In the genomic region with DNA sequence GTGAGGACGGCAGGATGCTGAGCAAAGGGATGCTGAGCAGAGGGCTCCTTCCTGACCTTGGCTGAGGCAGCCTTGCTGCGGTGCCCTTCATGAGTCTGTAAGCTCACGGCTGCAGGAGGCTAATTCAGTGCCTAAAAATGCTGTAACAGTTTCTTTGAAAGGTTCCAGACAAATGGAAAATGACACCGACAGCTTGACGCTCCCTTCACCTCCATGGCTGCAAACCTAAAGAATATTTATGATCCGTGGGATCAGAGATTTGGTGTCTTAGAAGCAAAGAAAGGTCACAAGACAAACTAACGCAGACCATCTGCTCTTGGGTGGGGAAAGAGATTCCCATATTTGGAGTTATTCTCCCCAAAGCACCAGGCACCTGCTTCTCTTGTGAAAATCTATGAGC, we compare ENCODE assay signal across 20 cellular contexts. TPM values are rescaled to one million over a fixed set of nuclear protein-coding genes. Genes with fewer than 3 reads are reported as not detected.
DNase-seq lines count a peak whose midpoint lies in the region; ATAC-seq and TF ChIP-seq lines count a peak whose summit lies in the region.
"Had no signal": no experiment of that assay in that cellular context is flagged by ENCODE, and none has a peak within 500 bp of the region (broad histone marks: within the 10 kb centered on the region; RNA-seq: fewer than 3 reads in every experiment).

No MANE protein-coding gene starts in this region.

- DNase-seq in NCI-H2171 treated with DMSO at 0.1 percent for 48 hours (lab: John Stamatoyannopoulos, UW): peak; percentile 64
- DNase-seq in NCI-H2171 (lab: John Stamatoyannopoulos, UW): no peak
- DNase-seq in adrenal gland: no peak
- DNase-seq in mesenchymal stem cell: no peak
- DNase-seq in tibial artery: no peak
- DNase-seq in 8988T: no peak
- DNase-seq in GM19240 (ENCODE audit: insufficient read length, low spot score): no peak
- DNase-seq: central memory CD4-positive, alpha-beta T cell; DMS153; effector memory CD4-positive, alpha-beta T cell; hypothalamus; NCI-H2107; SHP77 treated with DMSO at 0.1 percent for 48 hours; spleen; T-helper 2 cell had no signal

- no peak overlapping the region for H3K14ac ChIP-seq in mesenchymal stem cell (ENCODE audit: low read length in 2 of 2)

- no peak overlapping the region for H2BK15ac ChIP-seq in mesenchymal stem cell (ENCODE audit: low read depth, poor library complexity, severe bottlenecking)

- no peak overlapping the region for H3K9ac ChIP-seq in mesenchymal stem cell (ENCODE audit: low read length)

- H3K4me3 ChIP-seq in adrenal gland (no peak overlapping the region), mesenchymal stem cell (ENCODE audit: insufficient read depth in 1 of 2, low read depth in 1 of 2, low read length in 2 of 2) (no peak overlapping the region), tibial artery (no peak overlapping the region)
- H3K4me3 ChIP-seq: spleen, tibial nerve had no signal

- H3K27ac ChIP-seq in adrenal gland (peak overlapping the region in 3 of 5 donors; percentile 76 to 87 (median 80)), mesenchymal stem cell (ENCODE audit: low read length, poor library complexity, severe bottlenecking) (no peak overlapping the region), tibial artery (peak overlapping the region; percentile 46 to 57)
- H3K27ac ChIP-seq: HL-60 had no signal

- no peak overlapping the region for H2BK12ac ChIP-seq in mesenchymal stem cell (ENCODE audit: low read length in 2 of 2)

- no peak overlapping the region for H3K23ac ChIP-seq in mesenchymal stem cell (ENCODE audit: low read length in 2 of 2)

- H4K91ac ChIP-seq in mesenchymal stem cell (ENCODE audit: low read length): no peak overlapping the region

- H3K4me2 ChIP-seq in mesenchymal stem cell (ENCODE audit: low read length, poor library complexity, severe bottlenecking): no peak overlapping the region

- H3K4me1 ChIP-seq in adrenal gland (replicated peaks in 1 of 2) (peaks cover 40 to 64% of the 10 kb centered on the region in 2 donors), mesenchymal stem cell (ENCODE audit: control insufficient read depth, insufficient read depth, low read depth, low read length) (peaks cover 19% of the 10 kb centered on the region), tibial artery (peaks cover 0 to 64% (median 43%) of the 10 kb centered on the region in 4 donors)

- WGBS in adrenal gland, 4 donors: 52 to 63% (median 54%) methylated on average over 7 of the region's 7 CpGs
- 82% methylated on average over 5 of the region's 7 CpGs for WGBS in mesenchymal stem cell

- H2AK5ac ChIP-seq in mesenchymal stem cell (ENCODE audit: low read length, severe bottlenecking): peak overlapping the region; percentile 2

- no peak for TF ChIP-seq POLR2A in adrenal gland (IDR thresholded peaks at IDR 0.05)

- no peak for TF ChIP-seq CTCF in adrenal gland (IDR thresholded peaks at IDR 0.05)
- TF ChIP-seq CTCF in tibial artery (IDR thresholded peaks at IDR 0.05): no peak

- H3K9me3 ChIP-seq in adrenal gland (replicated peaks in 1 of 3) (no peaks in the 10 kb centered on the region), mesenchymal stem cell (ENCODE audit: control insufficient read depth, low read length) (no peaks in the 10 kb centered on the region), tibial artery (no peaks in the 10 kb centered on the region)
- H3K9me3 ChIP-seq: spleen, tibial nerve had no signal

- no peak overlapping the region for H2BK5ac ChIP-seq in mesenchymal stem cell (ENCODE audit: low read depth, low read length, poor library complexity, severe bottlenecking)

- H3K27me3 ChIP-seq in adrenal gland (no peaks in the 10 kb centered on the region), mesenchymal stem cell (ENCODE audit: control insufficient read depth in 1 of 2, insufficient read depth in 1 of 2, low read length in 2 of 2) (no peaks in the 10 kb centered on the region), tibial artery (no peaks in the 10 kb centered on the region)
- H3K27me3 ChIP-seq: spleen, tibial nerve had no signal

- H3K79me1 ChIP-seq in mesenchymal stem cell (replicated peaks; ENCODE audit: low read length, poor library complexity, severe bottlenecking): peaks cover 27% of the 10 kb centered on the region

- H3K36me3 ChIP-seq in adrenal gland (replicated peaks in 1 of 2): no peaks in the 10 kb centered on the region
- no peaks in the 10 kb centered on the region for H3K36me3 ChIP-seq in mesenchymal stem cell (ENCODE audit: control insufficient read depth in 1 of 2, insufficient read depth in 2 of 2, low read depth in 1 of 2, low read length in 2 of 2)
- no peaks in the 10 kb centered on the region for H3K36me3 ChIP-seq in tibial artery
- H3K36me3 ChIP-seq: tibial nerve had no signal

- no peak overlapping the region for H2BK120ac ChIP-seq in mesenchymal stem cell (ENCODE audit: low read depth, low read length)

- no peak overlapping the region for H2AFZ ChIP-seq in mesenchymal stem cell (ENCODE audit: low read depth, low read length)

- no peak for ATAC-seq in HG03460 (IDR thresholded peaks at IDR 0.05; ENCODE audit: unreplicated experiment)
- ATAC-seq: activated CD4-positive, CD25-positive, alpha-beta regulatory T cell treated with anti-CD3 and anti-CD28 coated beads, Interleukin-2, amount 50 U/mL, for 24 hours; activated T-helper 17 cell treated with anti-CD3 and anti-CD28 coated beads, Interleukin-2, amount 50 U/mL, for 72 hours had no signal

- no peak overlapping the region for H3K4ac ChIP-seq in mesenchymal stem cell (ENCODE audit: low read depth in 1 of 2, low read length in 2 of 2)

- intact Hi-C loops in adrenal gland (cut with DNase I): no loop called here
- intact Hi-C loops in tibial artery (cut with DNase I; ENCODE audit: low total_unique reads): no loop called here

- no peak overlapping the region for H3K18ac ChIP-seq in mesenchymal stem cell (ENCODE audit: low read depth in 1 of 2, low read length in 2 of 2)

- peak overlapping the region; percentile 19 for H4K8ac ChIP-seq in mesenchymal stem cell (ENCODE audit: low read length)

RNA-seq across cellular contexts. Expression of a gene that starts 27.9 kb away (rescaled TPM):
- 100 to 1,000 TPM in 1 of 8 donors, 10 to 100 TPM in 7; 51.1 to 437 (median 77.9) TPM for total RNA-seq in adrenal gland
- polyA plus RNA-seq in adrenal gland: 10 to 100 TPM; 41.6 to 64.8 (median 46.5) TPM
- polyA plus RNA-seq in mesenchymal stem cell (2013, experiment 1 of 2): 40.1 TPM
- 35.1 TPM for polyA plus RNA-seq in mesenchymal stem cell (2013, experiment 2 of 2)

RNA-seq across cellular contexts. Expression of a gene that starts 28.4 kb away (rescaled TPM):
- total RNA-seq in adrenal gland: 1 to 10 TPM in 7 of 8 donors, under 1 TPM in 1; 0.17 to 9.1 (median 3.4) TPM
- polyA plus RNA-seq in adrenal gland: 10 to 100 TPM in 1 of 3 donors, 1 to 10 TPM in 2; 3.2 to 21.3 (median 7.9) TPM
- 0.23 TPM for polyA plus RNA-seq in mesenchymal stem cell (2013, experiment 1 of 2)
- polyA plus RNA-seq in mesenchymal stem cell (2013, experiment 2 of 2): 0.25 TPM
